27 cellular contexts compared by ENCODE assay signal in genomic region chr18:5622905-5623304, GRCh38.
A peak's percentile ranks its signal among the peaks of the same experiment; 100 is the strongest.
DNase-seq lines count a peak whose midpoint lies in the region; ATAC-seq, FAIRE-seq and TF ChIP-seq lines count a peak whose summit lies in the region.
"Had no signal": no experiment of that assay in that cellular context is flagged by ENCODE, and none has a peak within 500 bp of the region (broad histone marks: within the 10 kb centered on the region; RNA-seq: fewer than 3 reads in every experiment).

No MANE protein-coding gene starts in this region.

- no TSS peak for BruUV-seq in IMR-90 (replicated peaks; lab: Mats Ljungman, UMichigan)

- no peak overlapping the region for H2BK15ac ChIP-seq in IMR-90 (ENCODE audit: low read depth, low read length)

- no peak for TF ChIP-seq RAD21 in IMR-90 (IDR thresholded peaks at IDR 0.05; ENCODE audit: low read length)

- no peak overlapping the region for H2BK5ac ChIP-seq in IMR-90 (ENCODE audit: low read depth, low read length, poor library complexity, severe bottlenecking)

- POLR2A ChIA-PET in IMR-90 (lab: Charles Lee; ENCODE audit: unreplicated experiment) = no interaction called here

- no peak overlapping the region for H3K18ac ChIP-seq in IMR-90 (ENCODE audit: low read depth, low read length)

- H2BK20ac ChIP-seq in IMR-90 (ENCODE audit: low read depth, low read length) = no peak overlapping the region

- H3K9me3 Mint-ChIP-seq in astrocyte (ENCODE audit: unreplicated experiment) = no peaks in the 10 kb centered on the region
- no peaks in the 10 kb centered on the region for H3K9me3 Mint-ChIP-seq in activated CD4-positive, alpha-beta T cell treated with anti-CD3 and anti-CD28 coated beads, Interleukin-2, amount 10 ng/mL, durations not matched to agents 24 days and 14 days
- H3K9me3 Mint-ChIP-seq: CD4-positive, alpha-beta T cell had no signal

- H3K14ac ChIP-seq in IMR-90 (replicated peaks; ENCODE audit: low read depth, low read length) = no peak overlapping the region

- no peaks in the 10 kb centered on the region for H3K27me3 Mint-ChIP-seq in astrocyte (ENCODE audit: low read depth, unreplicated experiment)
- peaks cover 10% of the 10 kb centered on the region for H3K27me3 Mint-ChIP-seq in activated CD4-positive, alpha-beta T cell treated with anti-CD3 and anti-CD28 coated beads, Interleukin-2, amount 10 ng/mL, durations not matched to agents 24 days and 14 days

- H2AK5ac ChIP-seq in IMR-90 (ENCODE audit: low read depth, low read length) = no peak overlapping the region

- no peaks in the 10 kb centered on the region for H3K36me3 ChIP-seq in GM23248 (ENCODE audit: low read depth)
- no peaks in the 10 kb centered on the region for H3K36me3 ChIP-seq in IMR-90 (ENCODE audit: control insufficient read depth, insufficient read depth, low read length)
- no peaks in the 10 kb centered on the region for H3K36me3 ChIP-seq in astrocyte (ENCODE audit: insufficient read depth, low read length)
- no peaks in the 10 kb centered on the region for H3K36me3 ChIP-seq in fibroblast of lung (ENCODE audit: control insufficient read depth, insufficient read depth, low read length)
- H3K36me3 ChIP-seq: BE2C; BLaER1 treated with 17β-estradiol and CSF1 and Interleukin-3, amounts not matched to agents 10 nM and 100 nM had no signal

- H3K56ac ChIP-seq in IMR-90 (ENCODE audit: extremely low read depth, insufficient read depth, low read length) = no peak overlapping the region

- CTCF ChIA-PET in IMR-90 (lab: Yijun Ruan, JAX) = no interaction called here

- peaks cover 9% of the 10 kb centered on the region for H3K4me1 Mint-ChIP-seq in astrocyte (ENCODE audit: low read depth, unreplicated experiment)
- no peaks in the 10 kb centered on the region for H3K4me1 Mint-ChIP-seq in activated CD4-positive, alpha-beta T cell treated with anti-CD3 and anti-CD28 coated beads, Interleukin-2, amount 10 ng/mL, durations not matched to agents 24 days and 14 days

- no peak overlapping the region for H2AK9ac ChIP-seq in IMR-90 (replicated peaks; ENCODE audit: low read depth, low read length, poor library complexity)

- no peak overlapping the region for H4K91ac ChIP-seq in IMR-90 (ENCODE audit: insufficient read depth, low read depth, low read length)

- ATAC-seq in IMR-90 (ENCODE audit: low read depth) (peak; percentile 56), GM19328 (IDR thresholded peaks at IDR 0.05; ENCODE audit: unreplicated experiment) (no peak), HG03135 (IDR thresholded peaks at IDR 0.05; ENCODE audit: unreplicated experiment) (no peak)
- ATAC-seq: A549, GM12878 had no signal

- peak; percentile 43 for FAIRE-seq in astrocyte (lab: Jason Lieb, UNC)
- FAIRE-seq: A549, D721Med, GM12878, GM19239, H54 had no signal

- dilution Hi-C loops in IMR-90 (cut with HindIII; ENCODE audit: low sequenced_read_pairs, unreplicated experiment) = no loop called here

- H4K5ac ChIP-seq in IMR-90 (ENCODE audit: low read depth, low read length) = no peak overlapping the region

- peaks cover 9% of the 10 kb centered on the region; the same call in 1 of the 2 replicates for H3F3A ChIP-seq in GM23248 (ENCODE audit: insufficient read depth)

- no peaks in the 10 kb centered on the region for H3K9me2 ChIP-seq in GM23248 (ENCODE audit: insufficient read depth)

- peak; percentile 14 for DNase-seq in GM23248
- peak; percentile 74 for DNase-seq in IMR-90
- peak; percentile 24 for DNase-seq in astrocyte (ENCODE audit: low read depth)
- DNase-seq in fibroblast of lung (ENCODE audit: low read depth in 2 of 2) = peak; percentile 40 to 44
- no peak for DNase-seq in activated CD4-positive, alpha-beta T cell treated with anti-CD3 and anti-CD28 coated beads, Interleukin-2, amount 10 ng/mL, durations not matched to agents 24 days and 14 days
- DNase-seq in LoVo (ENCODE audit: low spot score) = no peak
- DNase-seq: 8988T; ACHN; AML-193; BE2C; CD4-positive, alpha-beta T cell; CD8-positive, alpha-beta memory T cell; DMS 273 treated with DMSO at 0.1 percent for 48 hours; DMS79; EL; GDM1; GOT3; HCEC 1CT had no signal

- WGBS in GM23248 (ENCODE audit: low coverage in 1 of 2, low lambda C conversion rate in 2 of 2, missing lambda C conversion rate in 2 of 2), 2 experiments = 65 to 67% methylated on average over 4 of the region's 4 CpGs
- no CpG with 5 or more reads among the region's 4 CpGs for WGBS in IMR-90 (ENCODE audit: extremely low coverage in 2 of 2, insufficient read length in 1 of 2), 2 experiments

- in situ Hi-C loops in GM23248 (cut with MboI) = no loop called here
- in situ Hi-C loops in IMR-90 (cut with MboI; ENCODE audit: low sequenced_read_pairs) = no loop called here

- H2AFZ ChIP-seq in GM23248 = no peak overlapping the region
- H2AFZ ChIP-seq in IMR-90 (replicated peaks; ENCODE audit: low read length, poor library complexity) = no peak overlapping the region
- H2AFZ ChIP-seq in astrocyte (ENCODE audit: low read depth, low read length) = no peak overlapping the region
- H2AFZ ChIP-seq in fibroblast of lung (ENCODE audit: low read length) = no peak overlapping the region

- no peak overlapping the region for H3K4me3 Mint-ChIP-seq in astrocyte (ENCODE audit: unreplicated experiment)
- no peak overlapping the region for H3K4me3 Mint-ChIP-seq in activated CD4-positive, alpha-beta T cell treated with anti-CD3 and anti-CD28 coated beads, Interleukin-2, amount 10 ng/mL, durations not matched to agents 24 days and 14 days
- H3K4me3 Mint-ChIP-seq: CD4-positive, alpha-beta T cell; CD8-positive, alpha-beta memory T cell had no signal

- H3K27me3 ChIP-seq in GM23248 (replicated peaks; ENCODE audit: insufficient read depth) (peaks cover 16% of the 10 kb centered on the region), IMR-90 (ENCODE audit: control insufficient read depth, insufficient read depth, low read length) (peaks cover 3% of the 10 kb centered on the region), astrocyte (ENCODE audit: insufficient read depth, low read length) (peaks cover 5% of the 10 kb centered on the region), fibroblast of lung (ENCODE audit: control insufficient read depth, insufficient read depth, low read length) (peaks cover 2% of the 10 kb centered on the region)
- H3K27me3 ChIP-seq: BLaER1 treated with 17β-estradiol and CSF1 and Interleukin-3, amounts not matched to agents 10 nM and 100 nM had no signal

- H3K36me3 Mint-ChIP-seq in astrocyte (ENCODE audit: low read depth, unreplicated experiment) = no peaks in the 10 kb centered on the region
- H3K36me3 Mint-ChIP-seq in activated CD4-positive, alpha-beta T cell treated with anti-CD3 and anti-CD28 coated beads, Interleukin-2, amount 10 ng/mL, durations not matched to agents 24 days and 14 days (ENCODE audit: low read depth) = no peaks in the 10 kb centered on the region
- H3K36me3 Mint-ChIP-seq: CD14-positive monocyte; CD8-positive, alpha-beta memory T cell had no signal

- H3K79me2 ChIP-seq in GM23248 (ENCODE audit: insufficient read depth) (no peaks in the 10 kb centered on the region), astrocyte (ENCODE audit: insufficient read depth, low read length) (no peaks in the 10 kb centered on the region), fibroblast of lung (ENCODE audit: control insufficient read depth, insufficient read depth, low read length) (no peaks in the 10 kb centered on the region)

- H3K9me3 ChIP-seq in GM23248 (ENCODE audit: low read depth) (no peaks in the 10 kb centered on the region), IMR-90 (ENCODE audit: control insufficient read depth, insufficient read depth, low read length) (no peaks in the 10 kb centered on the region), astrocyte (ENCODE audit: insufficient read depth, low read depth, low read length) (no peaks in the 10 kb centered on the region), fibroblast of lung (ENCODE audit: control insufficient read depth, insufficient read depth, low read depth, low read length) (no peaks in the 10 kb centered on the region)
- H3K9me3 ChIP-seq: A549, BE2C had no signal

- no peak overlapping the region for H2BK120ac ChIP-seq in IMR-90 (ENCODE audit: low read depth, low read length)

- no peaks in the 10 kb centered on the region for H3K9me1 ChIP-seq in IMR-90 (ENCODE audit: insufficient read depth, low read length)

- H4K8ac ChIP-seq in IMR-90 (ENCODE audit: low read depth in 2 of 2, low read length in 2 of 2) = no peak overlapping the region

- intact Hi-C loops in IMR-90 (cut with micrococcal nuclease) = no loop called here
- intact Hi-C loops in activated CD4-positive, alpha-beta T cell treated with anti-CD3 and anti-CD28 coated beads, Interleukin-2, amount 10 ng/mL, durations not matched to agents 24 days and 14 days (cut with micrococcal nuclease) = loop anchor here (10.0 kb wide), 1 partner anchor 272 kb away; the partner anchor contains the start of gene TMEM200C

- TF ChIP-seq CTCF in IMR-90 (conservative IDR thresholded peaks at IDR 0.05; ENCODE audit: low read depth, low read length) (no peak), astrocyte (IDR thresholded peaks at IDR 0.05; ENCODE audit: insufficient read depth, low read depth, low read length) (no peak), fibroblast of lung (conservative IDR thresholded peaks at IDR 0.05 in 1 of 2, IDR thresholded peaks at IDR 0.05 in 1 of 2; ENCODE audit: low read depth in 1 of 2, low read length in 2 of 2) (no peak)

- H4K20me1 ChIP-seq in GM23248 (ENCODE audit: insufficient read depth) (no peaks in the 10 kb centered on the region), IMR-90 (ENCODE audit: insufficient read depth, low read length) (no peaks in the 10 kb centered on the region), astrocyte (ENCODE audit: insufficient read depth, low read length) (no peaks in the 10 kb centered on the region), fibroblast of lung (ENCODE audit: control insufficient read depth, extremely low read depth, insufficient read depth, low read length) (no peaks in the 10 kb centered on the region)
- H4K20me1 ChIP-seq: BLaER1 treated with 17β-estradiol and CSF1 and Interleukin-3, amounts not matched to agents 10 nM and 100 nM had no signal

- H3K27ac ChIP-seq in GM23248 (no peak overlapping the region), IMR-90 (ENCODE audit: insufficient read depth, low read length) (no peak overlapping the region), astrocyte (ENCODE audit: low read depth, low read length) (no peak overlapping the region), fibroblast of lung (ENCODE audit: insufficient read depth, low read length) (no peak overlapping the region)
- H3K27ac ChIP-seq: A549; BLaER1 treated with 17β-estradiol and CSF1 and Interleukin-3, amounts not matched to agents 10 nM and 100 nM had no signal

- H3K79me1 ChIP-seq in IMR-90 (ENCODE audit: low read depth in 1 of 2, low read length in 2 of 2) = no peaks in the 10 kb centered on the region

- H3K27ac Mint-ChIP-seq in astrocyte (ENCODE audit: unreplicated experiment) = no peak overlapping the region
- H3K27ac Mint-ChIP-seq in activated CD4-positive, alpha-beta T cell treated with anti-CD3 and anti-CD28 coated beads, Interleukin-2, amount 10 ng/mL, durations not matched to agents 24 days and 14 days = no peak overlapping the region
- H3K27ac Mint-ChIP-seq: CD14-positive monocyte; CD4-positive, alpha-beta T cell; CD8-positive, alpha-beta memory T cell had no signal

- H3K4me2 ChIP-seq in GM23248 (ENCODE audit: unreplicated experiment) (no peak overlapping the region), IMR-90 (ENCODE audit: low read depth, low read length) (no peak overlapping the region), astrocyte (ENCODE audit: low read length) (no peak overlapping the region), fibroblast of lung (ENCODE audit: extremely low read depth, insufficient read depth, low read length) (no peak overlapping the region)
- H3K4me2 ChIP-seq: A549; BLaER1 treated with 17β-estradiol and CSF1 and Interleukin-3, amounts not matched to agents 10 nM and 100 nM had no signal

- H3K4me3 ChIP-seq in GM23248 (no peak overlapping the region), IMR-90 (ENCODE audit: insufficient read depth, low read depth, low read length) (no peak overlapping the region), astrocyte (ENCODE audit: insufficient read depth, low read depth, low read length) (no peak overlapping the region), fibroblast of lung (replicated peaks in 1 of 4; ENCODE audit: control extremely low read depth in 1 of 4, insufficient read depth in 1 of 4, low read depth in 3 of 4, low read length in 4 of 4) (no peak overlapping the region)
- H3K4me3 ChIP-seq: A549; BLaER1 treated with 17β-estradiol and CSF1 and Interleukin-3, amounts not matched to agents 10 nM and 100 nM; GM12878 had no signal

- H3K23ac ChIP-seq in IMR-90 (ENCODE audit: low read depth, low read length) = no peak overlapping the region

- no peak for TF ChIP-seq POLR2A in IMR-90 (IDR thresholded peaks at IDR 0.05; ENCODE audit: low read depth, low read length)

- H3K4ac ChIP-seq in IMR-90 (ENCODE audit: low read depth, low read length) = no peak overlapping the region

- H3K4me1 ChIP-seq in GM23248 (ENCODE audit: insufficient read depth) (0 out of 2 replicates have a peak, but pooled peaks cover 4% of the 10 kb centered on the region), IMR-90 (ENCODE audit: control insufficient read depth, insufficient read depth, low read length) (no peaks in the 10 kb centered on the region; the same call in 1 of the 2 replicates), astrocyte (ENCODE audit: insufficient read depth, low read length) (peaks cover 1% of the 10 kb centered on the region), fibroblast of lung (ENCODE audit: control insufficient read depth, extremely low read depth, insufficient read depth, low read length) (no peaks in the 10 kb centered on the region)
- H3K4me1 ChIP-seq: A549, BE2C had no signal

- H3K9ac ChIP-seq in GM23248 (no peak overlapping the region), IMR-90 (ENCODE audit: low read depth, low read length) (no peak overlapping the region), astrocyte (ENCODE audit: low read length) (no peak overlapping the region), fibroblast of lung (ENCODE audit: insufficient read depth, low read length) (no peak overlapping the region)
- H3K9ac ChIP-seq: BLaER1 treated with 17β-estradiol and CSF1 and Interleukin-3, amounts not matched to agents 10 nM and 100 nM had no signal

Comparison
In these comparisons a context has a peak if more than half of its experiments do, and no peak if none do; other contexts are left out.
1. DNase-seq: peak in GM23248 (single experiment), IMR-90 (single experiment), astrocyte (single experiment) and fibroblast of lung (2 of 2); none in activated CD4-positive, alpha-beta T cell treated with anti-CD3 and anti-CD28 coated beads, Interleukin-2, amount 10 ng/mL, durations not matched to agents 24 days and 14 days (single experiment) and LoVo (single experiment).